8 cellular contexts compared by ENCODE assay signal in the genomic region with DNA sequence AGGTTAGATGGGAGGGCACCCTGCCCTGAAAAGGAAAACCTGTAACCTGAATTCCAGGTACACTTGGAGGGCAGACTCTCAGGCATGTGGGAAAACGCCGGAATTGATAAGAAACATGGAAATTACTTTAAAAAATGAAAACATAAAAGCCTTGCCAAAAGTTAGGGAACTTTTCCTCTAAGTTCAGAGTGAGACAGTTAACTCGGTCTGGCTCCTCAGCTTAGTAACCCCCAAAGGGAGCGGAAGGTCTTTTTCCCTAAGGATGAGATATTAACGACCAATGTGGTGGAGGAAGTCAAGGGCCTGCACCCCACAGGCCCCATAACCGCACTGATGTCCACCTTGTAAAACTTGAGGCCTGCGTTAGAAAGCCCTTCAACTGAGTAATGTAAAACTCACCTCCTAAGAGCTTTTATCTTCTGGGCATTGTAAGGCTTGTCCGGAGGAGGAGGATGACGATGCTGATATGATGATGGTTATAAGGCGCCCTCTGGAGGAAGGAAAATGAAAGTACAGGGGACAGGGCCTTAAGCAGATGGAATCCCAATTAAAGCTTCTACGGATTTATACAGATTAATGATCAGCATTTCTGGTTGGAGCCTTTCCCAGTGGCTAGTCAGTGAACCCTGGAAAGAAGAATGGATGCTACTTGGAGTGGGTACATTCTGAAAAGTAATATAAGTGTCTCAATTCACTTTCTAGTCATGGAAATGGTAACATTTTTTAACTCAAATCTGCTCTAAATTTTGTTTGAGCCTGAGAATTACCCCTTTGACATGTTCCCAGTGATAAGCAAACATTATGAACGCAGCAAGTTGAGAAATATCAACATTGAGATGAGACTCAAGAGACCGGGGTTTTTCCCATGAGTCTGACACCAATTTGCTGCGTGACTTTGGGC. TPM values are rescaled to one million over a fixed set of nuclear protein-coding genes. Genes with fewer than 3 reads are reported as not detected.
DNase-seq lines count a peak whose midpoint lies in the region; ATAC-seq and TF ChIP-seq lines count a peak whose summit lies in the region.

No MANE protein-coding gene starts in this region.

- peak; percentile 80 for ATAC-seq in GM19455 (IDR thresholded peaks at IDR 0.05; ENCODE audit: unreplicated experiment)
- ATAC-seq in HG03460 (IDR thresholded peaks at IDR 0.05; ENCODE audit: unreplicated experiment) = peak; percentile 94
- ATAC-seq in heart right ventricle = peak; percentile 58 to 87 (median 78)

- WGBS in heart right ventricle, 2 donors = 19 to 24% methylated on average over 14 of the region's 14 CpGs
- WGBS in prostate gland = 23% methylated on average over 14 of the region's 14 CpGs

- H3K9ac ChIP-seq in adipocyte (ENCODE audit: low read length) = peak overlapping the region; percentile 97

- peak overlapping the region; percentile 77 to 91 (median 86) for H3K27ac ChIP-seq in heart right ventricle
- H3K27ac ChIP-seq in prostate gland = peak overlapping the region; percentile 63 to 77

- H3K4me1 ChIP-seq in adipocyte (ENCODE audit: control insufficient read depth, insufficient read depth, low read length) (peaks cover 31% of the 10 kb centered on the region), heart right ventricle (peaks cover 0 to 44% (median 15%) of the 10 kb centered on the region in 9 donors), prostate gland (replicated peaks) (no peaks in the 10 kb centered on the region)

- TF ChIP-seq CTCF in heart right ventricle (IDR thresholded peaks at IDR 0.05) (peak; percentile 48 to 85 (median 75)), prostate gland (IDR thresholded peaks at IDR 0.05) (peak; percentile 26 to 81 (median 56))

- H3K36me3 ChIP-seq in adipocyte (ENCODE audit: control insufficient read depth, insufficient read depth, low read length, severe bottlenecking) (peaks cover 48% of the 10 kb centered on the region), heart right ventricle (peaks cover 0 to 32% (median 0%) of the 10 kb centered on the region in 9 donors), prostate gland (no peaks in the 10 kb centered on the region)

- peak; percentile 83 for DNase-seq in Daoy (ENCODE audit: low read depth)
- DNase-seq in NCI-H526 (lab: John Stamatoyannopoulos, UW) = peak; percentile 71 to 92
- peak; percentile 91 for DNase-seq in adipocyte (ENCODE audit: low read depth)
- peak in 1 of 2 donors; percentile 68 for DNase-seq in heart right ventricle
- peak; percentile 33 for DNase-seq in prostate gland (ENCODE audit: low spot score)
- DNase-seq in activated effector memory CD4-positive, alpha-beta T cell treated with anti-CD3 and anti-CD28 coated beads, Interleukin-2, amount 50 U/mL, for 16 hours = no peak

- no peak for TF ChIP-seq POLR2A in prostate gland (IDR thresholded peaks at IDR 0.05)

- H3K27me3 ChIP-seq in adipocyte (replicated peaks; ENCODE audit: control insufficient read depth, insufficient read depth, low read length) (no peaks in the 10 kb centered on the region), heart right ventricle (peaks cover 0 to 24% (median 6%) of the 10 kb centered on the region in 7 donors), prostate gland (replicated peaks; ENCODE audit: insufficient read depth) (no peaks in the 10 kb centered on the region)

- H3K4me3 ChIP-seq in adipocyte (ENCODE audit: low read length) (peak overlapping the region; percentile 88), heart right ventricle (peak overlapping the region; percentile 33 to 71 (median 58)), prostate gland (peak overlapping the region; percentile 23 to 29)

- H3K9me3 ChIP-seq in adipocyte (ENCODE audit: control insufficient read depth, low read length) (no peaks in the 10 kb centered on the region), heart right ventricle (no peaks in the 10 kb centered on the region), prostate gland (no peaks in the 10 kb centered on the region)

- intact Hi-C loops in heart right ventricle (cut with DNase I) (loop anchor here (1.0 to 10.0 kb wide), 6 partner anchors 21 to 101 kb away; no protein-coding TSS in a partner anchor), prostate gland (cut with DNase I) (loop anchor here (1.0 to 2.0 kb wide), 2 partner anchors 21 to 99 kb away; no protein-coding TSS in a partner anchor)

RNA-seq across cellular contexts. Expression of a gene that starts 0.7 kb away (rescaled TPM):
- total RNA-seq in Daoy (2014; rRNA removed; shearing (Covaris generic)) = 596 and 732 TPM in 2 replicates
- total RNA-seq in heart right ventricle (100 to 1,000 TPM in 4 of 10 donors, 10 to 100 TPM in 6; 62.4 to 428 (median 91.0) TPM), prostate gland (100 to 1,000 TPM in 1 of 2 donors, 10 to 100 TPM in 1; 51.2 to 805 TPM)
- polyA plus RNA-seq in heart right ventricle = 100 to 1,000 TPM in 1 of 2 donors, 10 to 100 TPM in 1; 45.2 to 155 TPM

Comparison
In these comparisons a context has a peak if more than half of its experiments do, and no peak if none do; other contexts are left out.
1. H3K4me3 ChIP-seq: peak in every context shown above with its lines; median percentile 88 in adipocyte; 58 in heart right ventricle; 26 in prostate gland.